In genomic region chr17:16216341-16217001, GRCh38 we compare ENCODE assay signal across 8 cellular contexts. TPM values are rescaled to one million over a fixed set of nuclear protein-coding genes. Genes with fewer than 3 reads are reported as not detected.
DNase-seq lines count a peak whose midpoint lies in the region; ATAC-seq and TF ChIP-seq lines count a peak whose summit lies in the region.
"Not testable (repeated sequence)": the region's sequence is repeated elsewhere in the genome, so short reads cannot be mapped to it uniquely, and the experiment has no call there.

No MANE protein-coding gene starts in this region.

- POLR2A ChIA-PET in CD8-positive, alpha-beta memory T cell (lab: Charles Lee) = interaction anchor here (1.0 kb wide), 2 partner anchors 52 to 70 kb away, joined by 3 to 4 read pairs; no protein-coding TSS in a partner anchor
- POLR2A ChIA-PET in activated CD4-positive, alpha-beta memory T cell treated with anti-CD3 and anti-CD28 coated beads for 36 hours (lab: Charles Lee) = interaction anchor here (1.1 to 1.6 kb wide), 2 partner anchors 14 to 165 kb away, joined by 6 to 7 read pairs; partner anchors contain the start of gene UBB

- CTCF ChIA-PET in CD8-positive, alpha-beta memory T cell (lab: Charles Lee) = interaction anchor here (1.0 to 1.9 kb wide), 3 partner anchors 14 to 147 kb away, joined by 3 to 5 read pairs (median 4); no protein-coding TSS in a partner anchor
- CTCF ChIA-PET in activated CD4-positive, alpha-beta memory T cell treated with anti-CD3 and anti-CD28 coated beads for 36 hours (lab: Charles Lee) = interaction anchor here (0.6 to 1.6 kb wide), 4 partner anchors 34 to 147 kb away, joined by 3 to 6 read pairs (median 4); no protein-coding TSS in a partner anchor

- not testable (repeated sequence) for H3K9me2 ChIP-seq in Loucy (replicated peaks; ENCODE audit: low read depth, low read length)

- TF ChIP-seq POLR2A in prostate gland (IDR thresholded peaks at IDR 0.05) = not testable (repeated sequence)

- H3K9me3 ChIP-seq in CD8-positive, alpha-beta memory T cell (ENCODE audit: low read length); Loucy (ENCODE audit: insufficient read depth, low read depth, low read length); fibroblast of lung (ENCODE audit: control insufficient read depth, insufficient read depth, low read depth, low read length); lung (ENCODE audit: control insufficient read depth in 2 of 2, insufficient read depth in 1 of 2, low read length in 1 of 2); prostate gland: not testable (repeated sequence)

- peaks cover 36% of the 10 kb centered on the region for H3K4me1 ChIP-seq in CD8-positive, alpha-beta memory T cell (ENCODE audit: insufficient read depth, low read length)
- H3K4me1 ChIP-seq in Loucy (ENCODE audit: insufficient read depth, low read length, poor library complexity, severe bottlenecking) = peaks cover 40% of the 10 kb centered on the region
- not testable (repeated sequence) for H3K4me1 ChIP-seq in fibroblast of lung (ENCODE audit: control insufficient read depth, extremely low read depth, insufficient read depth, low read length); lung (ENCODE audit: control insufficient read depth in 2 of 2, insufficient read depth in 2 of 2, low read length in 2 of 2); prostate gland (replicated peaks)

- H2AFZ ChIP-seq in Loucy (ENCODE audit: low read length) = peak overlapping the region; percentile 66; the same call in 1 of the 2 replicates
- peak overlapping the region; percentile 94 for H2AFZ ChIP-seq in fibroblast of lung (ENCODE audit: low read length)

- peak overlapping the region; percentile 99 for H3K4me2 ChIP-seq in Loucy (ENCODE audit: low read depth, low read length, poor library complexity, severe bottlenecking)
- peak overlapping the region; percentile 49 for H3K4me2 ChIP-seq in fibroblast of lung (ENCODE audit: extremely low read depth, insufficient read depth, low read length)

- not testable (repeated sequence) for ATAC-seq in lung (ENCODE audit: insufficient read depth, low FRiP score)

- H3F3A ChIP-seq in Loucy (ENCODE audit: low read depth) = not testable (repeated sequence)

- H3K4me3 Mint-ChIP-seq in CD8-positive, alpha-beta memory T cell = peak overlapping the region; percentile 94 to 99 (median 97)
- H3K4me3 Mint-ChIP-seq in activated CD4-positive, alpha-beta memory T cell treated with anti-CD3 and anti-CD28 coated beads for 36 hours = peak overlapping the region; percentile 98
- peak overlapping the region; percentile 88 to 99 (median 92) for H3K4me3 Mint-ChIP-seq in brain
- peak overlapping the region; percentile 98 for H3K4me3 Mint-ChIP-seq in type B pancreatic cell

- TF ChIP-seq CTCF in Loucy (conservative IDR thresholded peaks at IDR 0.05; ENCODE audit: low read length); brain (conservative IDR thresholded peaks at IDR 0.05); fibroblast of lung (conservative IDR thresholded peaks at IDR 0.05 in 1 of 2, IDR thresholded peaks at IDR 0.05 in 1 of 2; ENCODE audit: low read depth in 1 of 2, low read length in 2 of 2); lung (IDR thresholded peaks at IDR 0.05; ENCODE audit: control extremely low read depth, extremely low read depth); prostate gland (IDR thresholded peaks at IDR 0.05); type B pancreatic cell (conservative IDR thresholded peaks at IDR 0.05): not testable (repeated sequence)

- H3K79me2 ChIP-seq in Loucy (ENCODE audit: insufficient read depth, low read length) (peaks cover 89% of the 10 kb centered on the region), fibroblast of lung (ENCODE audit: control insufficient read depth, insufficient read depth, low read length) (peaks cover 57% of the 10 kb centered on the region)

- H3K36me3 ChIP-seq in CD8-positive, alpha-beta memory T cell (ENCODE audit: insufficient read depth, low read length); Loucy (ENCODE audit: insufficient read depth, low read length); fibroblast of lung (ENCODE audit: control insufficient read depth, insufficient read depth, low read length); lung (ENCODE audit: control insufficient read depth in 2 of 2, insufficient read depth in 2 of 2, low read length in 2 of 2); prostate gland: not testable (repeated sequence)

- not testable (repeated sequence) for DNase-seq in CD8-positive, alpha-beta memory T cell; activated CD4-positive, alpha-beta memory T cell treated with anti-CD3 and anti-CD28 coated beads for 36 hours; fibroblast of lung (ENCODE audit: low read depth in 2 of 2); lung (ENCODE audit: low spot score); prostate gland (ENCODE audit: low spot score); type B pancreatic cell (ENCODE audit: extremely low spot score, unreplicated experiment)

- H3K27ac Mint-ChIP-seq in CD8-positive, alpha-beta memory T cell = peak overlapping the region; percentile 89 to 97 (median 94)
- peak overlapping the region; percentile 93 for H3K27ac Mint-ChIP-seq in activated CD4-positive, alpha-beta memory T cell treated with anti-CD3 and anti-CD28 coated beads for 36 hours
- H3K27ac Mint-ChIP-seq in brain (peak overlapping the region; percentile 98 to 100 (median 99)), type B pancreatic cell (peak overlapping the region; percentile 99)

- peak overlapping the region; percentile 97 for H3K9ac ChIP-seq in Loucy (ENCODE audit: low read depth, low read length, poor library complexity, severe bottlenecking)
- H3K9ac ChIP-seq in fibroblast of lung (ENCODE audit: insufficient read depth, low read length) = peak overlapping the region; percentile 80

- H3K27ac ChIP-seq in CD8-positive, alpha-beta memory T cell (ENCODE audit: low read depth, low read length) = peak overlapping the region; percentile 83
- H3K27ac ChIP-seq in fibroblast of lung (ENCODE audit: insufficient read depth, low read length) = peak overlapping the region; percentile 84
- H3K27ac ChIP-seq in lung (ENCODE audit: low read depth in 1 of 2, low read length in 1 of 2) = peak overlapping the region; percentile 97 to 100
- H3K27ac ChIP-seq in prostate gland = peak overlapping the region; percentile 92 to 94

- H4K20me1 ChIP-seq in Loucy (ENCODE audit: insufficient read depth, low read length, poor library complexity, severe bottlenecking) = peaks cover 45% of the 10 kb centered on the region
- not testable (repeated sequence) for H4K20me1 ChIP-seq in fibroblast of lung (ENCODE audit: control insufficient read depth, extremely low read depth, insufficient read depth, low read length)

- peak overlapping the region; percentile 91 for H3K4me3 ChIP-seq in CD8-positive, alpha-beta memory T cell (ENCODE audit: low read length)
- peak overlapping the region; percentile 85 for H3K4me3 ChIP-seq in Loucy (ENCODE audit: low read length, poor library complexity, severe bottlenecking)
- H3K4me3 ChIP-seq in fibroblast of lung (replicated peaks in 1 of 4; ENCODE audit: control extremely low read depth in 1 of 4, insufficient read depth in 1 of 4, low read depth in 3 of 4, low read length in 4 of 4) = peak overlapping the region; percentile 80 to 98 (median 96)
- H3K4me3 ChIP-seq in lung = not testable (repeated sequence)
- H3K4me3 ChIP-seq in prostate gland = peak overlapping the region; percentile 91 to 94

- 72 to 73% methylated on average over 36 to 38 of the region's 38 CpGs for WGBS in lung, 2 donors
- 77% methylated on average over 35 of the region's 38 CpGs for WGBS in prostate gland

- peaks cover 48 to 56% (median 49%) of the 10 kb centered on the region in 3 donors for H3K4me1 Mint-ChIP-seq in CD8-positive, alpha-beta memory T cell
- peaks cover 37% of the 10 kb centered on the region for H3K4me1 Mint-ChIP-seq in activated CD4-positive, alpha-beta memory T cell treated with anti-CD3 and anti-CD28 coated beads for 36 hours (ENCODE audit: low read depth)
- H3K4me1 Mint-ChIP-seq in brain = peaks cover 64% of the 10 kb centered on the region
- peaks cover 25% of the 10 kb centered on the region for H3K4me1 Mint-ChIP-seq in type B pancreatic cell (ENCODE audit: unreplicated experiment)

- intact Hi-C loops in activated CD4-positive, alpha-beta memory T cell treated with anti-CD3 and anti-CD28 coated beads for 36 hours (cut with micrococcal nuclease) = loop anchor here (1.0 to 10.0 kb wide), 5 partner anchors 13 to 221 kb away; partner anchors contain the start of gene TRPV2
- intact Hi-C loops in prostate gland (cut with DNase I) = loop anchor here (5.0 kb wide), 2 partner anchors 71 to 214 kb away; no protein-coding TSS in a partner anchor

- H3K9me3 Mint-ChIP-seq in CD8-positive, alpha-beta memory T cell; activated CD4-positive, alpha-beta memory T cell treated with anti-CD3 and anti-CD28 coated beads for 36 hours; brain; type B pancreatic cell: not testable (repeated sequence)

- H3K36me3 Mint-ChIP-seq in CD8-positive, alpha-beta memory T cell = peaks cover 0 to 17% (median 0%) of the 10 kb centered on the region in 3 donors
- not testable (repeated sequence) for H3K36me3 Mint-ChIP-seq in activated CD4-positive, alpha-beta memory T cell treated with anti-CD3 and anti-CD28 coated beads for 36 hours; brain; type B pancreatic cell

- not testable (repeated sequence) for H3K27me3 ChIP-seq in CD8-positive, alpha-beta memory T cell (ENCODE audit: insufficient read depth, low read length, poor library complexity, severe bottlenecking); Loucy (ENCODE audit: insufficient read depth, low read length, poor library complexity, severe bottlenecking); fibroblast of lung (ENCODE audit: control insufficient read depth, insufficient read depth, low read length); lung (ENCODE audit: control insufficient read depth, insufficient read depth); prostate gland (replicated peaks; ENCODE audit: insufficient read depth)

- H3K27me3 Mint-ChIP-seq in CD8-positive, alpha-beta memory T cell; activated CD4-positive, alpha-beta memory T cell treated with anti-CD3 and anti-CD28 coated beads for 36 hours; type B pancreatic cell: not testable (repeated sequence)
- peaks cover 17% of the 10 kb centered on the region for H3K27me3 Mint-ChIP-seq in brain

RNA-seq across cellular contexts. Expression of gene PIGL, which starts 0.5 kb away (rescaled TPM):
- total RNA-seq in CD8-positive, alpha-beta memory T cell = 10 to 100 TPM; 26.3 to 27.1 TPM
- polyA plus RNA-seq in CD8-positive, alpha-beta memory T cell = 12.9 TPM
- 10 to 100 TPM; 31.6 to 33.7 TPM for total RNA-seq in activated CD4-positive, alpha-beta memory T cell treated with anti-CD3 and anti-CD28 coated beads for 36 hours
- polyA plus RNA-seq in brain (ENCODE audit: insufficient read depth, low read depth, low replicate concordance) = 13.2 TPM
- total RNA-seq in fibroblast of lung = 14.4 and 19.3 TPM in 2 replicates
- 12.6 and 16.4 TPM in 2 replicates for polyA plus RNA-seq in fibroblast of lung
- 9.0 and 10.5 TPM in 2 replicates for polyA plus RNA-seq in fibroblast of lung (2012)
- polyA minus RNA-seq in fibroblast of lung (ENCODE audit: low replicate concordance) = 16.2 and 20.8 TPM in 2 replicates
- total RNA-seq in lung = 10 to 100 TPM; 30.7 to 38.1 TPM
- 10 to 100 TPM in 1 of 2 donors, 1 to 10 TPM in 1; 8.9 to 23.5 TPM for polyA plus RNA-seq in lung
- 10 to 100 TPM; 22.5 to 74.0 TPM for total RNA-seq in prostate gland
- total RNA-seq in type B pancreatic cell (ENCODE audit: low replicate concordance) = 26.5 and 29.7 TPM in 2 replicates

RNA-seq across cellular contexts. Expression of gene NCOR1, which starts 1.1 kb away (rescaled TPM):
- 100 to 1,000 TPM; 146 to 147 TPM for total RNA-seq in CD8-positive, alpha-beta memory T cell
- 158 TPM for polyA plus RNA-seq in CD8-positive, alpha-beta memory T cell
- total RNA-seq in activated CD4-positive, alpha-beta memory T cell treated with anti-CD3 and anti-CD28 coated beads for 36 hours = 100 to 1,000 TPM; 104 to 112 TPM
- 50.3 TPM for polyA plus RNA-seq in brain (ENCODE audit: insufficient read depth, low read depth, low replicate concordance)
- total RNA-seq in fibroblast of lung = 63.2 and 106 TPM in 2 replicates
- 67.6 and 92.8 TPM in 2 replicates for polyA plus RNA-seq in fibroblast of lung
- polyA plus RNA-seq in fibroblast of lung (2012) = 53.3 and 58.1 TPM in 2 replicates
- 133 and 215 TPM in 2 replicates for polyA minus RNA-seq in fibroblast of lung (ENCODE audit: low replicate concordance)
- 100 to 1,000 TPM; 119 to 201 TPM for total RNA-seq in lung
- 10 to 100 TPM; 31.9 to 41.3 TPM for polyA plus RNA-seq in lung
- 100 to 1,000 TPM; 123 to 209 TPM for total RNA-seq in prostate gland
- total RNA-seq in type B pancreatic cell (ENCODE audit: low replicate concordance) = 122 and 133 TPM in 2 replicates
